ENCODE assay signal across 21 cellular contexts in the genomic region with DNA sequence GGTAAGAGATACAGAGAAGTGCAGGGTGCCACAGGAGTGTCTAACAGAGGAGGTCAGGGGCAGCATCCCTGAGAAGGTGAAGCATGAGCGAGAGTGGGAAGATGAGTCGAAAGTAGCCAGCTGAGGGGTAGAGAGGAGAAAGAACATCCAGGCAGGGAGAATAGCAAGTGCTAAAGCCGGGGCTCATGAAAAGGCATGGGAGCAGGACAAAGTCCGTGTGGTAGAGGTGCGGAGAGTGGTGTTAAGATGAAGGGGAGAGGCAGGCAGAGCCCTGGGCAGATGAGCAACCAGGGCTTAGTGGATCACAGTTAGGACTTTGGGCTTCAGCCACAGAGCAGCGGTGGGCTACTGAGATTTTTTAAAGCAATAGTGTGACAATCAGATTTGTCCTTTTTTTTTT.
"Had no signal": no experiment of that assay in that cellular context is flagged by ENCODE, and none has a peak within 500 bp of the region (broad histone marks: within the 10 kb centered on the region; RNA-seq: fewer than 3 reads in every experiment).

No MANE protein-coding gene starts in this region.

- H3K4me1 ChIP-seq: adrenal gland, body of pancreas had no signal

- H3K27me3 Mint-ChIP-seq: activated CD4-positive, alpha-beta T cell treated with anti-CD3 and anti-CD28 coated beads, Interleukin-2, amount 10 ng/mL, durations not matched to agents 24 days and 14 days; activated CD8-positive, alpha-beta T cell treated with anti-CD3 and anti-CD28 coated beads for 36 hours; activated naive CD4-positive, alpha-beta T cell treated with anti-CD3 and anti-CD28 coated beads, Interleukin-2, amount 50 U/mL, for 24 hours; activated T-helper 17 cell treated with anti-CD3 and anti-CD28 coated beads, Interleukin-2, amount 50 U/mL, for 72 hours had no signal

- H3K4me2 ChIP-seq: KMS-11 had no signal

- H3K4me3 Mint-ChIP-seq: activated CD4-positive, alpha-beta T cell treated with anti-CD3 and anti-CD28 coated beads, Interleukin-2, amount 10 ng/mL, durations not matched to agents 24 days and 14 days; activated CD8-positive, alpha-beta T cell treated with anti-CD3 and anti-CD28 coated beads for 36 hours; activated naive CD4-positive, alpha-beta T cell treated with anti-CD3 and anti-CD28 coated beads, Interleukin-2, amount 50 U/mL, for 24 hours; activated T-cell treated with anti-CD3 and anti-CD28 coated beads, Interleukin-2, amount 50 U/mL, for 72 hours; activated T-helper 17 cell treated with anti-CD3 and anti-CD28 coated beads, Interleukin-2, amount 50 U/mL, for 72 hours; T-helper 2 cell treated with Interferon-gamma antibody and Interleukin-4, amounts not matched to agents 5 μg/mL and 100 μg/mL, for 36 hours had no signal

- ATAC-seq: activated CD8-positive, alpha-beta T cell treated with anti-CD3 and anti-CD28 coated beads for 36 hours; activated T-cell treated with anti-CD3 and anti-CD28 coated beads, Interleukin-2, amount 50 U/mL, for 72 hours; activated T-helper 17 cell treated with anti-CD3 and anti-CD28 coated beads, Interleukin-2, amount 50 U/mL, for 72 hours; body of pancreas had no signal

- H3K27ac Mint-ChIP-seq: activated CD4-positive, alpha-beta T cell treated with anti-CD3 and anti-CD28 coated beads, Interleukin-2, amount 10 ng/mL, durations not matched to agents 24 days and 14 days; activated CD8-positive, alpha-beta T cell treated with anti-CD3 and anti-CD28 coated beads for 36 hours; activated naive CD4-positive, alpha-beta T cell treated with anti-CD3 and anti-CD28 coated beads, Interleukin-2, amount 50 U/mL, for 24 hours; activated T-cell treated with anti-CD3 and anti-CD28 coated beads, Interleukin-2, amount 50 U/mL, for 72 hours; activated T-helper 17 cell treated with anti-CD3 and anti-CD28 coated beads, Interleukin-2, amount 50 U/mL, for 72 hours; T-helper 2 cell treated with Interferon-gamma antibody and Interleukin-4, amounts not matched to agents 5 μg/mL and 100 μg/mL, for 36 hours had no signal

- H3K27me3 ChIP-seq: adrenal gland, body of pancreas had no signal

- H3K27ac ChIP-seq: adrenal gland, body of pancreas, KMS-11 had no signal

- DNase-seq: activated CD4-positive, alpha-beta T cell treated with anti-CD3 and anti-CD28 coated beads, Interleukin-2, amount 10 ng/mL, durations not matched to agents 24 days and 14 days; activated CD4-positive, alpha-beta T cell treated with anti-CD3 and anti-CD28 coated beads, Interleukin-2, amount 50 U/mL, for 4 hours; activated CD8-positive, alpha-beta T cell treated with anti-CD3 and anti-CD28 coated beads for 36 hours; activated effector memory CD4-positive, alpha-beta T cell treated with anti-CD3 and anti-CD28 coated beads, Interleukin-2, amount 50 U/mL, for 16 hours; activated naive CD4-positive, alpha-beta T cell; activated T-cell treated with anti-CD3 and anti-CD28 coated beads, Interleukin-2, amount 50 U/mL, for 1 hour; activated T-cell treated with anti-CD3 and anti-CD28 coated beads, Interleukin-2, amount 50 U/mL, for 72 hours; adrenal gland; body of pancreas; MV-4-11; NCI-H1092; NCI-H1436 treated with DMSO at 0.1 percent for 48 hours; NCI-H1694 treated with DMSO at 0.1 percent for 48 hours; NCI-H2029; NCI-H345; NCI-H524 treated with DMSO at 0.1 percent for 48 hours; Right ventricle myocardium superior had no signal

- H3K36me3 Mint-ChIP-seq: activated naive CD4-positive, alpha-beta T cell treated with anti-CD3 and anti-CD28 coated beads, Interleukin-2, amount 50 U/mL, for 24 hours had no signal

- H3K9me3 Mint-ChIP-seq: activated CD4-positive, alpha-beta T cell treated with anti-CD3 and anti-CD28 coated beads, Interleukin-2, amount 10 ng/mL, durations not matched to agents 24 days and 14 days; activated CD8-positive, alpha-beta T cell treated with anti-CD3 and anti-CD28 coated beads for 36 hours; activated naive CD4-positive, alpha-beta T cell treated with anti-CD3 and anti-CD28 coated beads, Interleukin-2, amount 50 U/mL, for 24 hours; activated T-cell treated with anti-CD3 and anti-CD28 coated beads, Interleukin-2, amount 50 U/mL, for 72 hours; activated T-helper 17 cell treated with anti-CD3 and anti-CD28 coated beads, Interleukin-2, amount 50 U/mL, for 72 hours; T-helper 2 cell treated with Interferon-gamma antibody and Interleukin-4, amounts not matched to agents 5 μg/mL and 100 μg/mL, for 36 hours had no signal

- H3K9me3 ChIP-seq: adrenal gland, body of pancreas had no signal

- H3K4me1 Mint-ChIP-seq: activated CD4-positive, alpha-beta T cell treated with anti-CD3 and anti-CD28 coated beads, Interleukin-2, amount 10 ng/mL, durations not matched to agents 24 days and 14 days had no signal

- H3K9ac ChIP-seq: KMS-11 had no signal

- H3K4me3 ChIP-seq: adrenal gland, body of pancreas had no signal
